ENCODE assay signal across 13 cellular contexts in genomic region chr17:4534515-4534914, GRCh38. TPM values are rescaled to one million over a fixed set of nuclear protein-coding genes. Genes with fewer than 3 reads are reported as not detected.
A peak's percentile ranks its signal among the peaks of the same experiment; 100 is the strongest.
DNase-seq lines count a peak whose midpoint lies in the region; ATAC-seq and TF ChIP-seq lines count a peak whose summit lies in the region.
"Had no signal": no experiment of that assay in that cellular context is flagged by ENCODE, and none has a peak within 500 bp of the region (broad histone marks: within the 10 kb centered on the region; RNA-seq: fewer than 3 reads in every experiment).

No MANE protein-coding gene starts in this region.

- H3K36me3 ChIP-seq in HCT116 (ENCODE audit: control insufficient read depth in 1 of 2, insufficient read depth in 2 of 2, low read length in 2 of 2) = peaks cover 6 to 16% of the 10 kb centered on the region in 2 experiments; a peak in 3 of 4 replicates
- H3K36me3 ChIP-seq in colonic mucosa = no peaks in the 10 kb centered on the region
- H3K36me3 ChIP-seq in rectal smooth muscle tissue (ENCODE audit: control insufficient read depth, insufficient read depth, low read length) = no peaks in the 10 kb centered on the region

- H3K4me3 ChIP-seq in HCT116 (replicated peaks in 1 of 2; ENCODE audit: low read depth in 1 of 2, low read length in 2 of 2) (no peak overlapping the region), colonic mucosa (no peak overlapping the region), rectal smooth muscle tissue (ENCODE audit: low read length) (no peak overlapping the region)

- H3K9me2 ChIP-seq in HCT116 (ENCODE audit: insufficient read depth) = no peaks in the 10 kb centered on the region

- H3K9me3 ChIP-seq in HCT116 (ENCODE audit: control insufficient read depth in 1 of 2, insufficient read depth in 1 of 2, low read depth in 1 of 2, low read length in 2 of 2) (no peaks in the 10 kb centered on the region), colonic mucosa (no peaks in the 10 kb centered on the region)

- no peak overlapping the region for H3K9ac ChIP-seq in HCT116 (ENCODE audit: low read length)
- H3K9ac ChIP-seq in colonic mucosa (ENCODE audit: low read depth in 2 of 2, low read length in 2 of 2) = no peak overlapping the region
- no peak overlapping the region for H3K9ac ChIP-seq in rectal smooth muscle tissue (ENCODE audit: low read length)

- DNase-seq in HCT116 (ENCODE audit: low read depth, low spot score) (no peak), colonic mucosa (no peak), NCI-H1417 treated with DMSO at 0.1 percent for 48 hours (lab: John Stamatoyannopoulos, UW) (no peak)
- DNase-seq: activated CD8-positive, alpha-beta memory T cell treated with anti-CD3 and anti-CD28 coated beads for 24 hours; naive B cell; NCI-H146; stimulated activated CD4-positive, alpha-beta T cell treated with anti-CD3 and anti-CD28 coated beads, Interleukin-12 subunit alpha, Interleukin-12 subunit beta, amount 100 ng/mL, for 4 hours; T-helper 17 cell had no signal

- POLR2A ChIA-PET in HCT116 (lab: Charles Lee) = no interaction called here

- ATAC-seq in HCT116 (peak; percentile 20), GM18498 (IDR thresholded peaks at IDR 0.05; ENCODE audit: unreplicated experiment) (no peak), GM21528 (IDR thresholded peaks at IDR 0.05; ENCODE audit: low FRiP score, unreplicated experiment) (no peak)
- ATAC-seq: T-helper 17 cell had no signal

- intact Hi-C loops in HCT116 (cut with micrococcal nuclease) = loop anchor here (5.0 kb wide), 1 partner anchor 112 kb away; no protein-coding TSS in a partner anchor
- intact Hi-C loops in colonic mucosa (cut with DNase I) = no loop called here

- peak overlapping the region; percentile 31 for H3K4me2 ChIP-seq in HCT116 (ENCODE audit: low read length)

- peaks cover 8 to 19% of the 10 kb centered on the region in 2 experiments; a peak in 3 of 4 replicates for H3K4me1 ChIP-seq in HCT116 (ENCODE audit: control insufficient read depth in 1 of 2, insufficient read depth in 2 of 2, low read length in 2 of 2)
- H3K4me1 ChIP-seq in colonic mucosa = peaks cover 5% of the 10 kb centered on the region
- H3K4me1 ChIP-seq in rectal smooth muscle tissue (ENCODE audit: control insufficient read depth, insufficient read depth, low read length) = no peaks in the 10 kb centered on the region

- TF ChIP-seq CTCF in HCT116 (IDR thresholded peaks at IDR 0.05 in 2 of 3, conservative IDR thresholded peaks at IDR 0.05 in 1 of 3; ENCODE audit: borderline replicate concordance in 1 of 3, insufficient read depth in 1 of 3, low read depth in 2 of 3, low read length in 2 of 3) = no peak
- TF ChIP-seq CTCF in colonic mucosa (IDR thresholded peaks at IDR 0.05) = no peak

- no peak overlapping the region for H2AFZ ChIP-seq in HCT116 (ENCODE audit: low read depth, low read length, poor library complexity, severe bottlenecking)

- CTCF ChIA-PET in HCT116 (lab: Charles Lee) = interaction anchor here (1.1 kb wide), 1 partner anchor 113 kb away, joined by 3 read pairs; no protein-coding TSS in a partner anchor

- H3K79me2 ChIP-seq in HCT116 (ENCODE audit: insufficient read depth, low read length) = no peaks in the 10 kb centered on the region

- H3K27me3 ChIP-seq in HCT116 (ENCODE audit: insufficient read depth, low read length) (no peaks in the 10 kb centered on the region), colonic mucosa (no peaks in the 10 kb centered on the region), rectal smooth muscle tissue (ENCODE audit: control insufficient read depth, insufficient read depth, low read length) (no peaks in the 10 kb centered on the region)

- no TSS peak for BruUV-seq in HCT116 (replicated peaks; lab: Mats Ljungman, UMichigan)

- no peak for TF ChIP-seq POLR2A in HCT116 (IDR thresholded peaks at IDR 0.05; ENCODE audit: borderline replicate concordance, extremely low read depth, insufficient read depth, insufficient read length)

- no peak for TF ChIP-seq RAD21 in HCT116 (IDR thresholded peaks at IDR 0.05; ENCODE audit: low read depth)

- RAD21 ChIA-PET in HCT116 (lab: Charles Lee; ENCODE audit: low non-redundant PET in 1 of 2, low total read pairs in 2 of 2, uncharacterized antibody in 2 of 2, unreplicated experiment in 2 of 2) = interaction anchor here in 1 of 2 experiments (1.1 kb wide), 1 partner anchor 114 kb away, joined by 3 read pairs; no protein-coding TSS in a partner anchor

- peak overlapping the region; percentile 6 for H3K27ac ChIP-seq in HCT116 (ENCODE audit: low read depth, low read length)
- peak overlapping the region; percentile 9 for H3K27ac ChIP-seq in colonic mucosa
- H3K27ac ChIP-seq in rectal smooth muscle tissue (ENCODE audit: low read depth, low read length) = peak overlapping the region; percentile 23

- H4K20me1 ChIP-seq in HCT116 (ENCODE audit: insufficient read depth) = no peaks in the 10 kb centered on the region; the same call in 1 of the 2 replicates

TF ChIP-seq in HCT116, 20 proteins besides CTCF, POLR2A, EP300 and RAD21:
- TF ChIP-seq ELF1 (IDR thresholded peaks at IDR 0.05; ENCODE audit: borderline replicate concordance, low read depth) (no peak), FOSL1 (IDR thresholded peaks at IDR 0.05; ENCODE audit: low read depth) (no peak), CEBPB (IDR thresholded peaks at IDR 0.05; ENCODE audit: low read depth) (no peak), JUND (IDR thresholded peaks at IDR 0.05) (no peak), ZFX (IDR thresholded peaks at IDR 0.05) (no peak), MAX (IDR thresholded peaks at IDR 0.05) (no peak), EGR1 (IDR thresholded peaks at IDR 0.05; ENCODE audit: low read depth) (no peak), EZH2 (IDR thresholded peaks at IDR 0.05) (no peak)
TF ChIP-seq in HCT116: peak in this region for 0.

RNA-seq across cellular contexts. Expression of gene MYBBP1A, which starts 20.7 kb away (rescaled TPM):
- total RNA-seq in HCT116 (2021; ENCODE audit: unreplicated experiment) = 130 TPM
- 64.6 and 68.0 TPM in 2 replicates for polyA plus RNA-seq in HCT116 (2012)
- total RNA-seq in colonic mucosa = 10 to 100 TPM; 21.4 to 58.7 TPM

RNA-seq across cellular contexts. Expression of gene GGT6, which starts 25.9 kb away (rescaled TPM):
- total RNA-seq in HCT116 (2021; ENCODE audit: unreplicated experiment) (0.10 TPM), colonic mucosa (100 to 1,000 TPM; 158 to 163 TPM)
- polyA plus RNA-seq in HCT116 (2012) = 0.03 TPM in 1 of 2 replicates, not detected in the other
- total RNA-seq: HT1080, T-helper 17 cell had no signal
- polyA plus RNA-seq: BJ had no signal

RNA-seq across cellular contexts. Expression of gene SPNS2, which starts 35.8 kb away (rescaled TPM):
- total RNA-seq in HCT116 (2021; ENCODE audit: unreplicated experiment) (1.6 TPM), colonic mucosa (10 to 100 TPM; 13.7 to 17.4 TPM)
- polyA plus RNA-seq in HCT116 (2012) = 4.5 and 5.8 TPM in 2 replicates
- polyA plus RNA-seq: BJ had no signal

RNA-seq across cellular contexts. Expression of gene SMTNL2, which starts 49.8 kb away (rescaled TPM):
- total RNA-seq in HCT116 (2021; ENCODE audit: unreplicated experiment) (2.3 TPM), colonic mucosa (under 1 TPM in 1 of 2 donors, not detected in 1; 0.27 TPM)
- 1.2 and 1.7 TPM in 2 replicates for polyA plus RNA-seq in HCT116 (2012)
- total RNA-seq: HT1080, T-helper 17 cell had no signal
- polyA plus RNA-seq: BJ had no signal

Comparison
In these comparisons a context has a peak if more than half of its experiments do, and no peak if none do; other contexts are left out.
1. RNA of gene GGT6, which starts 25.9 kb away (total RNA-seq): 158 to 163 TPM in colonic mucosa; 0.10 TPM in HCT116 (single experiment); every median in the first group is over 100 times any median in the second.
2. Peak in every context shown above with its lines, with median percentiles within 50 percentile points of each other: H3K27ac ChIP-seq.